1 cellular context compared by ENCODE assay signal in genomic region chr2:197037863-197038398, GRCh38.
TF ChIP-seq lines count a peak whose summit lies in the region.

No MANE protein-coding gene starts in this region.

TF ChIP-seq in GM23338, 12 proteins besides CTCF, POLR2A, EP300 and RAD21 (continued from another document):
- no peak for TF ChIP-seq ETS1 (IDR thresholded peaks at IDR 0.05)
- TF ChIP-seq EZH2 (IDR thresholded peaks at IDR 0.05; ENCODE audit: low read depth, unreplicated experiment), result no peak
